20 cellular contexts compared by ENCODE assay signal in the genomic region with DNA sequence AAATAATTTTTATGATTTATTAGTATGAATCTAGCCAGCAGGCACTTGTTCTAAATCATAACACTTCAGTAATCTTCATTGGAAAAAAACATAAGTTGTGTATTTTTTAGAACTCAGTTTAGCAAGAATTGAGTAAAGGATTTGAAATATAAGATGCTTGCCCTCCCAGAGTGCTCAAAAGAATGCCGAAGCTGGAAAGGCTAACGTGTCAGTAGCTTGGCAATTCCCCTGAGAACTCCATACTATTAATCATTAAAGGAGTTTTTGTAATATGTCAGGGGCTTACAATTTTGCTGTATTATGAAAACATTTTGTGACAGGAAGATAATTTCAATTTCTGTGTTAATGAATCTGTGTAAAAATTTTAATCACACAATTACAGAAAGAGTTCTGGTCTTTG.
DNase-seq lines count a peak whose midpoint lies in the region; ATAC-seq, FAIRE-seq and TF ChIP-seq lines count a peak whose summit lies in the region.
"Had no signal": no experiment of that assay in that cellular context is flagged by ENCODE, and none has a peak within 500 bp of the region (broad histone marks: within the 10 kb centered on the region; RNA-seq: fewer than 3 reads in every experiment).

No MANE protein-coding gene starts in this region.

- H3K9me3 ChIP-seq in A673 (ENCODE audit: low read depth, low read length, poor library complexity, severe bottlenecking): no peaks in the 10 kb centered on the region
- H3K9me3 ChIP-seq: upper lobe of right lung had no signal

- H3K27ac ChIP-seq in A673 (ENCODE audit: low read depth, low read length, poor library complexity, severe bottlenecking): no peak overlapping the region
- H3K27ac ChIP-seq: coronary artery, heart left ventricle, upper lobe of right lung had no signal

- no peak for TF ChIP-seq CTCF in A673 (conservative IDR thresholded peaks at IDR 0.05; ENCODE audit: low read depth, low read length)

- H3K4me1 ChIP-seq in A673 (ENCODE audit: insufficient read depth, low read length, poor library complexity, severe bottlenecking): peaks cover 10% of the 10 kb centered on the region
- H3K4me1 ChIP-seq: heart left ventricle, upper lobe of right lung had no signal

- no peaks in the 10 kb centered on the region for H3K27me3 ChIP-seq in A673 (replicated peaks; ENCODE audit: insufficient read depth, low read depth, low read length, poor library complexity)
- H3K27me3 ChIP-seq: heart left ventricle, upper lobe of right lung had no signal

- FAIRE-seq in endometrium (lab: Jason Lieb, UNC) (peak; percentile 63), GM12892 (lab: Jason Lieb, UNC) (no peak)
- FAIRE-seq: HepG2 had no signal

- no peaks in the 10 kb centered on the region for H3K36me3 ChIP-seq in A673 (ENCODE audit: insufficient read depth, low read length, poor library complexity, severe bottlenecking)
- H3K36me3 ChIP-seq: heart left ventricle, upper lobe of right lung had no signal

- no peak overlapping the region for H3K4me3 ChIP-seq in A673 (ENCODE audit: low read depth, low read length, poor library complexity, severe bottlenecking)
- H3K4me3 ChIP-seq: coronary artery, heart left ventricle, upper lobe of right lung had no signal

- CTCF ChIA-PET in A673 (lab: Charles Lee): no interaction called here

- BruUV-seq in A673 (replicated peaks; lab: Mats Ljungman, UMichigan): no TSS peak

- TF ChIP-seq POLR2A in GM12892 (IDR thresholded peaks at IDR 0.05; ENCODE audit: low read depth, low read length): no peak

- POLR2A ChIA-PET in A673 (lab: Charles Lee; ENCODE audit: low non-redundant PET): no interaction called here

- peak; percentile 54 for DNase-seq in A673 (ENCODE audit: low spot score)
- DNase-seq in NCI-H446 (lab: John Stamatoyannopoulos, UW): peak; percentile 28 to 43
- peak; percentile 73 for DNase-seq in kidney tubule cell (ENCODE audit: low spot score)
- DNase-seq in SKM-1 (lab: John Stamatoyannopoulos, UW; ENCODE audit: unreplicated experiment): no peak
- DNase-seq in GM19240 (ENCODE audit: insufficient read length, low spot score): no peak
- no peak for DNase-seq in GM12892 (ENCODE audit: insufficient read length)
- DNase-seq: activated CD4-positive, CD25-positive, alpha-beta regulatory T cell treated with anti-CD3 and anti-CD28 coated beads, Interleukin-2, amount 50 U/mL, for 72 hours; activated CD8-positive, alpha-beta memory T cell treated with anti-CD3 and anti-CD28 coated beads, Interleukin-2, amount 10 ng/mL, durations not matched to agents 7 days and 5 days; heart left ventricle; HFFc6; islet precursor cell; MM.1S; NCI-H1694; NCI-H510A treated with DMSO at 0.1 percent for 48 hours; SHP77 treated with DMSO at 0.1 percent for 48 hours; upper lobe of right lung had no signal

- intact Hi-C loops in A673 (cut with micrococcal nuclease; ENCODE audit: unreplicated experiment): no loop called here

- ATAC-seq in HG03439 (IDR thresholded peaks at IDR 0.05; ENCODE audit: unreplicated experiment): no peak
- ATAC-seq: activated CD8-positive, alpha-beta memory T cell treated with anti-CD3 and anti-CD28 coated beads, Interleukin-2, amount 10 ng/mL, durations not matched to agents 7 days and 5 days; heart left ventricle; HepG2; upper lobe of right lung had no signal

Comparison
In these comparisons a context has a peak if more than half of its experiments do, and no peak if none do; other contexts are left out.
1. DNase-seq: peak in A673 (single experiment), NCI-H446 (2 of 2) and kidney tubule cell (single experiment); none in SKM-1 (single experiment), GM19240 (single experiment) and GM12892 (single experiment).